In genomic region chr12:99455350-99456037, GRCh38 we compare ENCODE assay signal across 13 cellular contexts.
DNase-seq lines count a peak whose midpoint lies in the region; ATAC-seq and TF ChIP-seq lines count a peak whose summit lies in the region.
"Had no signal": no experiment of that assay in that cellular context is flagged by ENCODE, and none has a peak within 500 bp of the region (broad histone marks: within the 10 kb centered on the region; RNA-seq: fewer than 3 reads in every experiment).

No MANE protein-coding gene starts in this region.

- no peak for ATAC-seq in HG03175 (IDR thresholded peaks at IDR 0.05; ENCODE audit: unreplicated experiment)
- no peak for ATAC-seq in HG02642 (IDR thresholded peaks at IDR 0.05; ENCODE audit: poor library complexity, unreplicated experiment)
- ATAC-seq: activated naive CD4-positive, alpha-beta T cell treated with anti-CD3 and anti-CD28 coated beads, Interleukin-2, amount 50 U/mL, for 72 hours had no signal

- H3K36me3 Mint-ChIP-seq in activated CD4-positive, alpha-beta memory T cell treated with anti-CD3 and anti-CD28 coated beads, Interleukin-2, amount 10 ng/mL, durations not matched to agents 7 days and 5 days (ENCODE audit: low read depth), result no peaks in the 10 kb centered on the region
- H3K36me3 Mint-ChIP-seq: memory B cell had no signal

- H3K4me1 Mint-ChIP-seq in activated CD4-positive, alpha-beta memory T cell treated with anti-CD3 and anti-CD28 coated beads, Interleukin-2, amount 10 ng/mL, durations not matched to agents 7 days and 5 days, result peaks cover 3% of the 10 kb centered on the region
- H3K4me1 Mint-ChIP-seq: memory B cell had no signal

- in situ Hi-C loops in SK-MEL-5 (cut with HindIII; ENCODE audit: low pct_unique_long_range_greater_than_20kb, low sequenced_read_pairs), result no loop called here

- H3K4me3 Mint-ChIP-seq in activated CD4-positive, alpha-beta memory T cell treated with anti-CD3 and anti-CD28 coated beads, Interleukin-2, amount 10 ng/mL, durations not matched to agents 7 days and 5 days, result no peak overlapping the region
- H3K4me3 Mint-ChIP-seq: memory B cell had no signal

- TF ChIP-seq CTCF in HEK293 (tag by site-specific recombination; IDR thresholded peaks at IDR 0.05), result no peak

- no peaks in the 10 kb centered on the region for H3K36me3 ChIP-seq in HEK293 (ENCODE audit: control insufficient read depth in 2 of 2, insufficient read depth in 1 of 2, low read length in 2 of 2)
- H3K36me3 ChIP-seq: sigmoid colon had no signal

- CTCF ChIA-PET in HEK293 (lab: Yijun Ruan, JAX), result interaction anchor here (0.6 kb wide), 1 partner anchor 9 kb away, joined by 3 read pairs; no protein-coding TSS in a partner anchor
- CTCF ChIA-PET in activated CD4-positive, alpha-beta memory T cell treated with anti-CD3 and anti-CD28 coated beads, Interleukin-2, amount 10 ng/mL, durations not matched to agents 7 days and 5 days (lab: Charles Lee), result no interaction called here

- H3K4me1 ChIP-seq in HEK293 (ENCODE audit: control insufficient read depth, insufficient read depth, low read length), result no peaks in the 10 kb centered on the region

- DNase-seq in AG20443 (ENCODE audit: low spot score), result peak; percentile 35
- DNase-seq in SK-MEL-5 (ENCODE audit: low read depth, low spot score), result peak; percentile 65
- DNase-seq in iris pigment epithelial cell (ENCODE audit: low read depth), result peak; percentile 60
- DNase-seq in activated CD4-positive, alpha-beta memory T cell treated with anti-CD3 and anti-CD28 coated beads, Interleukin-2, amount 10 ng/mL, durations not matched to agents 7 days and 5 days, result no peak
- DNase-seq in NCI-H187 treated with DMSO at 0.1 percent for 48 hours (lab: John Stamatoyannopoulos, UW), result no peak
- DNase-seq: DMS153; sigmoid colon; stimulated activated naive CD4-positive, alpha-beta T cell treated with Interleukin-2 at 50 U/mL for 16 hours had no signal

- H3K27me3 Mint-ChIP-seq in activated CD4-positive, alpha-beta memory T cell treated with anti-CD3 and anti-CD28 coated beads, Interleukin-2, amount 10 ng/mL, durations not matched to agents 7 days and 5 days, result no peaks in the 10 kb centered on the region
- H3K27me3 Mint-ChIP-seq: memory B cell had no signal

- no peaks in the 10 kb centered on the region; the same call in 1 of the 2 replicates for H3K9me3 ChIP-seq in HEK293 (ENCODE audit: control insufficient read depth, insufficient read depth, low read depth, low read length)

- H3K4me3 ChIP-seq in HEK293 (ENCODE audit: low read depth, low read length), result no peak overlapping the region
- H3K4me3 ChIP-seq: sigmoid colon had no signal

- no peak overlapping the region for H3K27ac Mint-ChIP-seq in activated CD4-positive, alpha-beta memory T cell treated with anti-CD3 and anti-CD28 coated beads, Interleukin-2, amount 10 ng/mL, durations not matched to agents 7 days and 5 days
- H3K27ac Mint-ChIP-seq: activated naive CD4-positive, alpha-beta T cell treated with anti-CD3 and anti-CD28 coated beads, Interleukin-2, amount 50 U/mL, for 72 hours; memory B cell had no signal

- peaks cover 12% of the 10 kb centered on the region for H3K9me3 Mint-ChIP-seq in activated CD4-positive, alpha-beta memory T cell treated with anti-CD3 and anti-CD28 coated beads, Interleukin-2, amount 10 ng/mL, durations not matched to agents 7 days and 5 days

- no peak overlapping the region for H3K27ac ChIP-seq in HEK293 (ENCODE audit: extremely low read depth, low read depth, low read length)
- H3K27ac ChIP-seq: sigmoid colon had no signal

- POLR2A ChIA-PET in HEK293 (lab: Yijun Ruan, JAX), result no interaction called here
- POLR2A ChIA-PET in activated CD4-positive, alpha-beta memory T cell treated with anti-CD3 and anti-CD28 coated beads, Interleukin-2, amount 10 ng/mL, durations not matched to agents 7 days and 5 days (lab: Charles Lee), result no interaction called here

TF ChIP-seq in HEK293, 187 proteins besides CTCF, POLR2A, EP300 and RAD21:
- TF ChIP-seq ZBTB20 (tag by site-specific recombination; IDR thresholded peaks at IDR 0.05), result peak; percentile 44; the same call in 1 of the 2 replicates
- peak; percentile 65 for TF ChIP-seq HIC1 (tag by site-specific recombination; IDR thresholded peaks at IDR 0.05)
- TF ChIP-seq FEZF1 (tag by site-specific recombination; IDR thresholded peaks at IDR 0.05), result peak; percentile 43; the same call in 1 of the 2 replicates
- peak; percentile 53 for TF ChIP-seq OSR2 (tag by site-specific recombination; IDR thresholded peaks at IDR 0.05)
- TF ChIP-seq ZNF560 (tag by site-specific recombination; IDR thresholded peaks at IDR 0.05; ENCODE audit: borderline replicate concordance), result no peak
- TF ChIP-seq ZNF513 (tag by site-specific recombination; IDR thresholded peaks at IDR 0.05), result no peak
- TF ChIP-seq KLF8 (tag by site-specific recombination; IDR thresholded peaks at IDR 0.05), result no peak
- TF ChIP-seq ZIC2 (tag by site-specific recombination; IDR thresholded peaks at IDR 0.05), result peak; percentile 72
- TF ChIP-seq MEIS1 (CRISPR knock-in tag; IDR thresholded peaks at IDR 0.05; ENCODE audit: borderline replicate concordance), result no peak
- TF ChIP-seq BCL11B (tag by site-specific recombination; IDR thresholded peaks at IDR 0.05; ENCODE audit: low read depth), result no peak
- no peak for TF ChIP-seq ZEB2 (tag by site-specific recombination; IDR thresholded peaks at IDR 0.05)
- peak; percentile 24; the same call in 1 of the 2 replicates for TF ChIP-seq ZFHX2 (tag by site-specific recombination; conservative IDR thresholded peaks at IDR 0.05)
- TF ChIP-seq HOXD13 (CRISPR knock-in tag; IDR thresholded peaks at IDR 0.05; ENCODE audit: borderline replicate concordance), result no peak
- TF ChIP-seq ZNF223 (tag by site-specific recombination; IDR thresholded peaks at IDR 0.05), result no peak
- no peak for TF ChIP-seq SCRT1 (tag by site-specific recombination; IDR thresholded peaks at IDR 0.05; ENCODE audit: borderline replicate concordance)
- no peak for TF ChIP-seq YY2 (tag by site-specific recombination; IDR thresholded peaks at IDR 0.05)
- peak; percentile 41; the same call in 1 of the 2 replicates for TF ChIP-seq TCF7L2 (IDR thresholded peaks at IDR 0.05; ENCODE audit: borderline replicate concordance, low read depth, low read length)

Comparison
In these comparisons a context has a peak if more than half of its experiments do, and no peak if none do; other contexts are left out.
1. DNase-seq: peak in AG20443 (single experiment), SK-MEL-5 (single experiment) and iris pigment epithelial cell (single experiment); none in activated CD4-positive, alpha-beta memory T cell treated with anti-CD3 and anti-CD28 coated beads, Interleukin-2, amount 10 ng/mL, durations not matched to agents 7 days and 5 days (single experiment) and NCI-H187 treated with DMSO at 0.1 percent for 48 hours (single experiment).